Comparison of ENCODE assay signal across 10 cellular contexts in the genomic region with DNA sequence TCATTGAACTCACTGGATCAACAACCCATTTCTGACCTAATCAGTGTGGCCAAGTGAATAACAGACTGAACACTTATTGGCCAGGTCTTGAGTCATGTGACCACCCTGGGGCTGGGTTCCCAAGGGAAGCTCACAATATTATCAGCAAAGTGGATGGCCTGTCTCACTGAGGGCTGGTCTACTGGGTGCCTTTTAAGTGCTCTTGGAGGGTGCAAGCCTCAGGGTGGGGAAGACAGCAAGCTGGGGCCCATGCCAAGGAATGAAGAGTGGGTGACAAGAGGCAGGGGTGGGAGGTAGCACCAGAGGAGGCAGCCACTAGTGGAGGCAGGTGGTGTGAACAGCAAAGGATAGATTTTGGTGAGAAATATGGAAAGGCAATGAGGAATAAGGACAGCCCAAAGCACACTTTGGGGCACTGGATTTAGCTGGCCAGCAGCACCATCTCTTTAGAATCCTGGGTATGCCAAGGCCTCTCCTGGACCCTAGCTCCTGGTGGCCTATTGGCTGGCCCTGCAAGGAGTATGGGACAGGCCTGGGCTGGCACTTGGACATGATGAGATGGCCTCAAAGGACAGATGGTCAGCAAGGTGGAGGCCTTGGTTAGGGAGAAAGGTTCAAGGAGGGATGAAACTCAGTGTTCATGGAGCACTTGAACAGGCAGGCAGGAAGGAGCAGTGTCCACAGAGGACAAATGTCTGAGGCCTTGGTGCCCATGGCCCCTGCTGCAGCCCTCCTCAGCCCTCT. TPM values are rescaled to one million over a fixed set of nuclear protein-coding genes. Genes with fewer than 3 reads are reported as not detected.
DNase-seq lines count a peak whose midpoint lies in the region; ATAC-seq and TF ChIP-seq lines count a peak whose summit lies in the region.
"Had no signal": no experiment of that assay in that cellular context is flagged by ENCODE, and none has a peak within 500 bp of the region (broad histone marks: within the 10 kb centered on the region; RNA-seq: fewer than 3 reads in every experiment).

No MANE protein-coding gene starts in this region.

- H3K36me3 ChIP-seq in IMR-90 (ENCODE audit: control insufficient read depth, insufficient read depth, low read length): no peaks in the 10 kb centered on the region

- CTCF ChIA-PET in IMR-90 (lab: Yijun Ruan, JAX): no interaction called here

- ATAC-seq in IMR-90 (ENCODE audit: low read depth) (no peak), natural killer cell (no peak), HG02870 (IDR thresholded peaks at IDR 0.05; ENCODE audit: unreplicated experiment) (no peak), HG03139 (IDR thresholded peaks at IDR 0.05; ENCODE audit: unreplicated experiment) (no peak)
- ATAC-seq in activated naive CD8-positive, alpha-beta T cell treated with anti-CD3 and anti-CD28 coated beads, Interleukin-2, amount 10 ng/mL, durations not matched to agents 7 days and 5 days (ENCODE audit: low read depth): no peak

- no peaks in the 10 kb centered on the region for H3K27me3 Mint-ChIP-seq in activated naive CD8-positive, alpha-beta T cell treated with anti-CD3 and anti-CD28 coated beads, Interleukin-2, amount 10 ng/mL, durations not matched to agents 7 days and 5 days
- H3K27me3 Mint-ChIP-seq in natural killer cell (ENCODE audit: low read depth in 2 of 2): no peaks in the 10 kb centered on the region

- H3K18ac ChIP-seq in IMR-90 (ENCODE audit: low read depth, low read length): no peak overlapping the region

- H3K4me1 ChIP-seq in IMR-90 (ENCODE audit: control insufficient read depth, insufficient read depth, low read length): peaks cover 6% of the 10 kb centered on the region; the same call in 1 of the 2 replicates

- no peak overlapping the region for H2BK15ac ChIP-seq in IMR-90 (ENCODE audit: low read depth, low read length)

- no peak overlapping the region for H3K56ac ChIP-seq in IMR-90 (ENCODE audit: extremely low read depth, insufficient read depth, low read length)

- no peak overlapping the region for H2AK9ac ChIP-seq in IMR-90 (replicated peaks; ENCODE audit: low read depth, low read length, poor library complexity)

- H3K4me1 Mint-ChIP-seq in activated naive CD8-positive, alpha-beta T cell treated with anti-CD3 and anti-CD28 coated beads, Interleukin-2, amount 10 ng/mL, durations not matched to agents 7 days and 5 days: peaks cover 35% of the 10 kb centered on the region
- peaks cover 24 to 56% of the 10 kb centered on the region in 2 donors for H3K4me1 Mint-ChIP-seq in natural killer cell

- H4K8ac ChIP-seq in IMR-90 (ENCODE audit: low read depth in 2 of 2, low read length in 2 of 2): no peak overlapping the region

- no peak overlapping the region for H3K23ac ChIP-seq in IMR-90 (ENCODE audit: low read depth, low read length)

- TF ChIP-seq RAD21 in IMR-90 (IDR thresholded peaks at IDR 0.05; ENCODE audit: low read length): no peak

- H3K27ac ChIP-seq in C4-2B: peak overlapping the region; percentile 93; the same call in 1 of the 2 replicates
- H3K27ac ChIP-seq in IMR-90 (ENCODE audit: insufficient read depth, low read length): no peak overlapping the region

- TF ChIP-seq POLR2A in IMR-90 (IDR thresholded peaks at IDR 0.05; ENCODE audit: low read depth, low read length): peak; percentile 15; the same call in 1 of the 2 replicates

- H2BK20ac ChIP-seq in IMR-90 (ENCODE audit: low read depth, low read length): no peak overlapping the region

- no peak overlapping the region for H2AK5ac ChIP-seq in IMR-90 (ENCODE audit: low read depth, low read length)

- H3K27me3 ChIP-seq in IMR-90 (ENCODE audit: control insufficient read depth, insufficient read depth, low read length): no peaks in the 10 kb centered on the region

- no peaks in the 10 kb centered on the region for H3K9me3 ChIP-seq in IMR-90 (ENCODE audit: control insufficient read depth, insufficient read depth, low read length)

- H4K20me1 ChIP-seq in IMR-90 (ENCODE audit: insufficient read depth, low read length): peaks cover 8% of the 10 kb centered on the region; the same call in 1 of the 2 replicates

- peak overlapping the region; percentile 76 for H3K27ac Mint-ChIP-seq in activated naive CD8-positive, alpha-beta T cell treated with anti-CD3 and anti-CD28 coated beads, Interleukin-2, amount 10 ng/mL, durations not matched to agents 7 days and 5 days
- H3K27ac Mint-ChIP-seq in natural killer cell: peak overlapping the region; percentile 18 to 86

- peaks cover 12% of the 10 kb centered on the region for H3K36me3 Mint-ChIP-seq in activated naive CD8-positive, alpha-beta T cell treated with anti-CD3 and anti-CD28 coated beads, Interleukin-2, amount 10 ng/mL, durations not matched to agents 7 days and 5 days
- H3K36me3 Mint-ChIP-seq in natural killer cell: no peaks in the 10 kb centered on the region

- POLR2A ChIA-PET in IMR-90 (lab: Charles Lee; ENCODE audit: unreplicated experiment): no interaction called here
- POLR2A ChIA-PET in activated naive CD8-positive, alpha-beta T cell treated with anti-CD3 and anti-CD28 coated beads, Interleukin-2, amount 10 ng/mL, durations not matched to agents 7 days and 5 days (lab: Charles Lee): interaction anchor here (0.6 to 6.1 kb wide), 8 partner anchors 8 to 193 kb away, joined by 3 to 102 read pairs (median 6); a partner anchor contains a TSS

- no peak for TF ChIP-seq CTCF in C4-2B (conservative IDR thresholded peaks at IDR 0.05)
- no peak for TF ChIP-seq CTCF in IMR-90 (conservative IDR thresholded peaks at IDR 0.05; ENCODE audit: low read depth, low read length)
- TF ChIP-seq CTCF in natural killer cell (IDR thresholded peaks at IDR 0.05): no peak

- no peak overlapping the region for H4K5ac ChIP-seq in IMR-90 (ENCODE audit: low read depth, low read length)

- peaks cover 21% of the 10 kb centered on the region for H3K9me1 ChIP-seq in IMR-90 (ENCODE audit: insufficient read depth, low read length)

- H3K9me3 Mint-ChIP-seq in activated naive CD8-positive, alpha-beta T cell treated with anti-CD3 and anti-CD28 coated beads, Interleukin-2, amount 10 ng/mL, durations not matched to agents 7 days and 5 days: no peaks in the 10 kb centered on the region
- H3K9me3 Mint-ChIP-seq in natural killer cell: no peaks in the 10 kb centered on the region

- H2AFZ ChIP-seq in IMR-90 (replicated peaks; ENCODE audit: low read length, poor library complexity): no peak overlapping the region

- no peak overlapping the region for H3K4me3 ChIP-seq in IMR-90 (ENCODE audit: insufficient read depth, low read depth, low read length)

- peaks cover 0 to 33% of the 10 kb centered on the region in 2 experiments; a peak in 3 of 4 replicates for H3K79me1 ChIP-seq in IMR-90 (ENCODE audit: low read depth in 1 of 2, low read length in 2 of 2)

- in situ Hi-C loops in IMR-90 (cut with MboI; ENCODE audit: low sequenced_read_pairs): no loop called here

- no peak overlapping the region for H3K9ac ChIP-seq in IMR-90 (ENCODE audit: low read depth, low read length)

- H4K91ac ChIP-seq in IMR-90 (ENCODE audit: insufficient read depth, low read depth, low read length): no peak overlapping the region

- no peak overlapping the region for H3K14ac ChIP-seq in IMR-90 (replicated peaks; ENCODE audit: low read depth, low read length)

- dilution Hi-C loops in IMR-90 (cut with HindIII; ENCODE audit: low sequenced_read_pairs, unreplicated experiment): no loop called here

- peak; percentile 16 for DNase-seq in IMR-90
- DNase-seq in activated naive CD8-positive, alpha-beta T cell treated with anti-CD3 and anti-CD28 coated beads, Interleukin-2, amount 10 ng/mL, durations not matched to agents 7 days and 5 days: no peak
- no peak for DNase-seq in natural killer cell
- no peak for DNase-seq in NCI-H2196 treated with DMSO at 0.1 percent for 48 hours (lab: John Stamatoyannopoulos, UW; ENCODE audit: unreplicated experiment)
- no peak for DNase-seq in stimulated activated CD4-positive, alpha-beta T cell treated with anti-CD3 and anti-CD28 coated beads, Interleukin-2, amount 100 ng/mL, for 48 hours
- DNase-seq: amniotic stem cell, NCI-H1930 had no signal

- intact Hi-C loops in IMR-90 (cut with micrococcal nuclease): no loop called here
- intact Hi-C loops in natural killer cell (cut with micrococcal nuclease): no loop called here

- H2BK120ac ChIP-seq in IMR-90 (ENCODE audit: low read depth, low read length): no peak overlapping the region

- no peak overlapping the region for H3K4ac ChIP-seq in IMR-90 (ENCODE audit: low read depth, low read length)

- no TSS peak for BruUV-seq in IMR-90 (replicated peaks; lab: Mats Ljungman, UMichigan)

- peak overlapping the region; percentile 52 for H3K4me3 Mint-ChIP-seq in activated naive CD8-positive, alpha-beta T cell treated with anti-CD3 and anti-CD28 coated beads, Interleukin-2, amount 10 ng/mL, durations not matched to agents 7 days and 5 days
- peak overlapping the region; percentile 11 for H3K4me3 Mint-ChIP-seq in natural killer cell

- H3K4me2 ChIP-seq in IMR-90 (ENCODE audit: low read depth, low read length): no peak overlapping the region

- no peak overlapping the region for H2BK5ac ChIP-seq in IMR-90 (ENCODE audit: low read depth, low read length, poor library complexity, severe bottlenecking)

TF ChIP-seq in IMR-90, 13 proteins besides CTCF, POLR2A, EP300 and RAD21:
- TF ChIP-seq MXI1 (IDR thresholded peaks at IDR 0.05; ENCODE audit: borderline replicate concordance, low read depth, low read length): no peak
- TF ChIP-seq, protein P1, sequence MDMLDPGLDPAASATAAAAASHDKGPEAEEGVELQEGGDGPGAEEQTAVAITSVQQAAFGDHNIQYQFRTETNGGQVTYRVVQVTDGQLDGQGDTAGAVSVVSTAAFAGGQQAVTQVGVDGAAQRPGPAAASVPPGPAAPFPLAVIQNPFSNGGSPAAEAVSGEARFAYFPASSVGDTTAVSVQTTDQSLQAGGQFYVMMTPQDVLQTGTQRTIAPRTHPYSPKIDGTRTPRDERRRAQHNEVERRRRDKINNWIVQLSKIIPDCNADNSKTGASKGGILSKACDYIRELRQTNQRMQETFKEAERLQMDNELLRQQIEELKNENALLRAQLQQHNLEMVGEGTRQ (IDR thresholded peaks at IDR 0.05; ENCODE audit: low read depth, low read length): peak; percentile 54
TF ChIP-seq in IMR-90: peak in this region for 1.

RNA-seq across cellular contexts. Expression of a gene that starts 34.2 kb away (rescaled TPM):
- total RNA-seq in IMR-90 (2012; rRNA removed) (25.8 and 26.0 TPM in 2 replicates), natural killer cell (10 to 100 TPM; 37.3 to 42.8 (median 40.9) TPM)
- 25.9 and 30.5 TPM in 2 replicates for polyA plus RNA-seq in IMR-90 (2012; rRNA removed)
- polyA plus RNA-seq in IMR-90 (2012; cell fraction: cytosol; rRNA removed): 16.8 and 25.4 TPM in 2 replicates
- polyA plus RNA-seq in IMR-90 (2012; cell fraction: nucleus; rRNA removed; ENCODE audit: low replicate concordance): 11.2 and 17.5 TPM in 2 replicates
- 10 to 100 TPM; 59.7 to 60.8 TPM for total RNA-seq in activated naive CD8-positive, alpha-beta T cell treated with anti-CD3 and anti-CD28 coated beads, Interleukin-2, amount 10 ng/mL, durations not matched to agents 7 days and 5 days
